5 cellular contexts compared by ENCODE assay signal in genomic region chr17:42245183-42245582, GRCh38. TPM values are rescaled to one million over a fixed set of nuclear protein-coding genes. Genes with fewer than 3 reads are reported as not detected.
"Had no signal": no experiment of that assay in that cellular context is flagged by ENCODE, and none has a peak within 500 bp of the region (broad histone marks: within the 10 kb centered on the region; RNA-seq: fewer than 3 reads in every experiment).

No MANE protein-coding gene starts in this region.

RNA-seq across cellular contexts. Expression of gene HCRT, which starts 59.9 kb away (rescaled TPM):
- total RNA-seq: GM23338, H1, H9, HT-29 had no signal
- polyA plus RNA-seq: GM23338, H1, IgD-negative memory B cell had no signal
